Comparison of ENCODE assay signal across 8 cellular contexts in the genomic region with DNA sequence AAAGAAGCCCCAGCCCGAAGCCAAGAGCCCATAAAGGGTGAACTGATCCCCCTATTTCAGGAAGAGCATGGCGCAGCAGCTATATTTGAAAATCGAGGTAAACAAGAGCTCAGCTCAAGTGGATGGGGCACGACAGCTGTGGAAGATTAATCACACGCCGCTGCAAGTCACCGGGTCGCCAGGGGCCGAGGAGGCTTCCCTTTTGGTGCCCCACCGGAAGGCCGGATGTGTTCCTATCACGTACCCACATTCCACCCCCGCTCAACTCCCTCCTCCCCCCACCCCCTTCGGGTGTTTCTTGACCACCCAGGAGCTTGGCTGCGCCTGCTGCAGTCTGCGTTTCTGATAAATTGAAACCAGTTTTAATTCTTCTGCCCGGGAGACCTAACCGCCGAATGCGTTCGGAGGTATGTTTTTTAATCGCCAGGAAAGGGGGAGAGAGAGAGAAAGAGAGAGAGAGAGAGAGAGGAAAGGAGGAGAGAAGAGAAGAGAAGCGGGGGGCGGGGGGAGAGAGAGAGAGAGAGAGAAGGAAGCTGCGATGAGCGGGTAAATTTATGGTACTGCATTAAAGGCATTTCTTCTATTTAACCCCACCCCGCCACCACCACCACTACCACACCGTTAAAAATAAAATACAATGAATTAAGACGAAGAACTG. TPM values are rescaled to one million over a fixed set of nuclear protein-coding genes. Genes with fewer than 3 reads are reported as not detected.
A peak's percentile ranks its signal among the peaks of the same experiment; 100 is the strongest.
DNase-seq lines count a peak whose midpoint lies in the region; ATAC-seq, FAIRE-seq and TF ChIP-seq lines count a peak whose summit lies in the region.

No MANE protein-coding gene starts in this region.

- POLR2A ChIA-PET in OCI-LY7 (lab: Charles Lee), result interaction anchor here (0.6 kb wide), 1 partner anchor 372 kb away, joined by 3 read pairs; no protein-coding TSS in a partner anchor

- BruUV-seq in OCI-LY7 (replicated peaks; lab: Mats Ljungman, UMichigan), result no TSS peak

- H3K9me3 Mint-ChIP-seq in effector memory CD8-positive, alpha-beta T cell, result no peaks in the 10 kb centered on the region
- no peaks in the 10 kb centered on the region for H3K9me3 Mint-ChIP-seq in neural crest cell

- no peaks in the 10 kb centered on the region for H3K9me2 ChIP-seq in OCI-LY7 (ENCODE audit: insufficient read depth, low read length)

- H3K27ac ChIP-seq in OCI-LY7 (ENCODE audit: low read depth, low read length, poor library complexity, severe bottlenecking), result no peak overlapping the region

- H3K4me3 ChIP-seq in OCI-LY7 (ENCODE audit: low read depth, low read length, poor library complexity, severe bottlenecking), result no peak overlapping the region

- H3K4me1 Mint-ChIP-seq in effector memory CD8-positive, alpha-beta T cell (ENCODE audit: low read depth in 2 of 2), result peaks cover 9 to 10% of the 10 kb centered on the region in 2 donors
- peaks cover 29% of the 10 kb centered on the region for H3K4me1 Mint-ChIP-seq in neural crest cell

- no peak for ATAC-seq in effector memory CD8-positive, alpha-beta T cell (replicated peaks)

- no peaks in the 10 kb centered on the region for H3K36me3 Mint-ChIP-seq in effector memory CD8-positive, alpha-beta T cell (ENCODE audit: insufficient read depth)
- H3K36me3 Mint-ChIP-seq in neural crest cell (ENCODE audit: low read depth), result no peaks in the 10 kb centered on the region

- FAIRE-seq in GM18507 (lab: Jason Lieb, UNC), result peak; percentile 62

- peak overlapping the region; percentile 71 to 72 for H3K4me3 Mint-ChIP-seq in effector memory CD8-positive, alpha-beta T cell
- peak overlapping the region; percentile 94 for H3K4me3 Mint-ChIP-seq in neural crest cell

- H3K36me3 ChIP-seq in OCI-LY7 (ENCODE audit: insufficient read depth, low read length), result no peaks in the 10 kb centered on the region

- no peak for TF ChIP-seq CTCF in neural crest cell (conservative IDR thresholded peaks at IDR 0.05)
- no peak for TF ChIP-seq CTCF in OCI-LY7 (conservative IDR thresholded peaks at IDR 0.05; ENCODE audit: low read length)

- H3K27me3 Mint-ChIP-seq in effector memory CD8-positive, alpha-beta T cell, result peaks cover 58 to 62% of the 10 kb centered on the region in 2 donors
- H3K27me3 Mint-ChIP-seq in neural crest cell (ENCODE audit: low read depth), result peaks cover 54% of the 10 kb centered on the region

- DNase-seq in GM18507 (ENCODE audit: extremely low spot score, insufficient read length, low read depth) (no peak), NCI-H510A treated with DMSO at 0.1 percent for 48 hours (lab: John Stamatoyannopoulos, UW) (peak; percentile 69), neural crest cell (ENCODE audit: low read depth, low spot score) (no peak), OCI-LY7 (ENCODE audit: low spot score) (no peak), cerebellar nuclear complex (lab: John Stamatoyannopoulos, UW) (no peak), globus pallidus (ENCODE audit: low spot score) (no peak)
- no peak for DNase-seq in effector memory CD8-positive, alpha-beta T cell
- no peak for DNase-seq in effector CD4-positive, alpha-beta T cell

- H3K27ac Mint-ChIP-seq in effector memory CD8-positive, alpha-beta T cell, result no peak overlapping the region
- H3K27ac Mint-ChIP-seq in neural crest cell (ENCODE audit: unreplicated experiment), result no peak overlapping the region

- H4K20me1 ChIP-seq in OCI-LY7 (ENCODE audit: insufficient read depth, low read length), result no peaks in the 10 kb centered on the region

- H3K79me2 ChIP-seq in OCI-LY7 (ENCODE audit: insufficient read depth, low read depth, low read length), result no peaks in the 10 kb centered on the region

- intact Hi-C loops in OCI-LY7 (cut with micrococcal nuclease; ENCODE audit: unreplicated experiment), result no loop called here

- no peak overlapping the region for H3K4me2 ChIP-seq in OCI-LY7 (ENCODE audit: low read length)

- no peaks in the 10 kb centered on the region for H3K4me1 ChIP-seq in OCI-LY7 (ENCODE audit: insufficient read depth, low read length, poor library complexity, severe bottlenecking)

- no peak overlapping the region for H2AFZ ChIP-seq in OCI-LY7 (ENCODE audit: low read length)

- H3K9me3 ChIP-seq in OCI-LY7 (ENCODE audit: low read length), result no peaks in the 10 kb centered on the region

- CTCF ChIA-PET in OCI-LY7 (lab: Charles Lee; ENCODE audit: unreplicated experiment), result no interaction called here

RNA-seq across cellular contexts. Expression of gene SLC8A3, which starts 1.8 kb away (rescaled TPM):
- 1.2 TPM in 2 replicates for total RNA-seq in neural crest cell
- total RNA-seq in OCI-LY7 (2014; rRNA removed; shearing (Covaris generic)), result not detected in 2 replicates
- total RNA-seq in OCI-LY7 (2022), result not detected in 2 replicates
